11 cellular contexts compared by ENCODE assay signal in the genomic region with DNA sequence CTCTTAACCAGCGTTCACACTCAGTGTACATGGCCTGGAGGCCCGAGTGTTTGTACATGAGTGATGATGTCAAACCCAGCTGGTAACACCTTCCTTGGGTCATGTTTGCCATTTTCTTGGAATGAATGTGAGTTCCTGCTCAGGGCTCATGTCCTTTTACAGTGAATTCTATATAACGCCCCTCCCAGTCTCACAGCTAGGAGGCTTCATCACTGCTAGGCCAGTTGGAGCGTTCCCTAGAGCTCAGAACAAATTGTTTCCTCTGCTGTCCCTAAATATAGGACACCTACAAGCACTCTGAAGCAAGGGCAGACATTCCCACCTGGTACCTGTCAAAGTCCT. TPM values are rescaled to one million over a fixed set of nuclear protein-coding genes. Genes with fewer than 3 reads are reported as not detected.
A peak's percentile ranks its signal among the peaks of the same experiment; 100 is the strongest.
DNase-seq lines count a peak whose midpoint lies in the region; ATAC-seq, FAIRE-seq and TF ChIP-seq lines count a peak whose summit lies in the region.
"Had no signal": no experiment of that assay in that cellular context is flagged by ENCODE, and none has a peak within 500 bp of the region (broad histone marks: within the 10 kb centered on the region; RNA-seq: fewer than 3 reads in every experiment).

No MANE protein-coding gene starts in this region.

- TF ChIP-seq EP300 in esophagus muscularis mucosa (IDR thresholded peaks at IDR 0.05), result peak; percentile 78

- H3K9me3 Mint-ChIP-seq in nephron, result no peaks in the 10 kb centered on the region

- peak; percentile 11 to 20 (median 18) for TF ChIP-seq CTCF in esophagus muscularis mucosa (IDR thresholded peaks at IDR 0.05)
- TF ChIP-seq CTCF in nephron (IDR thresholded peaks at IDR 0.05; ENCODE audit: unreplicated experiment in 3 of 3), result no peak
- no peak for TF ChIP-seq CTCF in pancreas (IDR thresholded peaks at IDR 0.05)

- H3K36me3 ChIP-seq in esophagus muscularis mucosa (peaks cover 0 to 77% (median 34%) of the 10 kb centered on the region in 4 donors), aorta (ENCODE audit: control insufficient read depth in 1 of 2, insufficient read depth in 2 of 2, low read length in 1 of 2) (no peaks in the 10 kb centered on the region), pancreas (peaks cover 0 to 28% (median 0%) of the 10 kb centered on the region in 3 donors)

- peak overlapping the region in 2 of 3 experiments; percentile 22 to 52 for H3K4me3 Mint-ChIP-seq in nephron

- H3K4me3 ChIP-seq in esophagus muscularis mucosa (no peak overlapping the region), aorta (ENCODE audit: low read length in 2 of 2) (no peak overlapping the region), pancreas (no peak overlapping the region)

- no peak for FAIRE-seq in pancreas (lab: Jason Lieb, UNC)

- H3K36me3 Mint-ChIP-seq in nephron (ENCODE audit: low read depth), result peaks cover 52% of the 10 kb centered on the region

- H3K4me1 Mint-ChIP-seq in nephron, result peaks cover 66% of the 10 kb centered on the region

- peak overlapping the region; percentile 44 to 77 (median 74) for H3K27ac Mint-ChIP-seq in nephron

- H3K9me3 ChIP-seq in esophagus muscularis mucosa, result no peaks in the 10 kb centered on the region
- H3K9me3 ChIP-seq in aorta (ENCODE audit: control insufficient read depth, low read length), result no peaks in the 10 kb centered on the region
- H3K9me3 ChIP-seq in pancreas, result no peaks in the 10 kb centered on the region

- no peaks in the 10 kb centered on the region for H3K27me3 ChIP-seq in esophagus muscularis mucosa
- H3K27me3 ChIP-seq in aorta (ENCODE audit: control insufficient read depth in 1 of 2, insufficient read depth in 2 of 2, low read length in 1 of 2), result no peaks in the 10 kb centered on the region
- H3K27me3 ChIP-seq in pancreas, result no peaks in the 10 kb centered on the region

- H3K27ac ChIP-seq in esophagus muscularis mucosa (replicated peaks in 1 of 4) (peak overlapping the region; percentile 81 to 92 (median 88)), aorta (ENCODE audit: low read depth in 1 of 2, low read length in 2 of 2) (peak overlapping the region; percentile 57 to 60), pancreas (peak overlapping the region in 1 of 4 donors; percentile 8)

- peak; percentile 26 for ATAC-seq in Right ventricle myocardium inferior
- peak; percentile 27 for ATAC-seq in aorta (ENCODE audit: low FRiP score)
- ATAC-seq in stimulated activated naive CD8-positive, alpha-beta T cell treated with anti-CD3 and anti-CD28 coated beads, Interleukin-15, Interleukin-2, amounts not matched to agents 100 U/mL and 50 U/mL, for 24 hours, result no peak
- ATAC-seq in pancreas, result no peak
- ATAC-seq in HG03025 (IDR thresholded peaks at IDR 0.05; ENCODE audit: low FRiP score, unreplicated experiment), result no peak

- 24% methylated on average over 4 of the region's 4 CpGs for WGBS in esophagus muscularis mucosa
- 8 to 13% methylated on average over 4 of the region's 4 CpGs for WGBS in aorta, 2 donors
- 78 to 85% methylated on average over 4 of the region's 4 CpGs for WGBS in pancreas, 2 donors

- no peak for TF ChIP-seq POLR2A in esophagus muscularis mucosa (IDR thresholded peaks at IDR 0.05; ENCODE audit: low read depth)

- intact Hi-C loops in Right ventricle myocardium inferior (cut with DNase I), result loop anchor here (5.0 kb wide), 1 partner anchor 105 kb away; no protein-coding TSS in a partner anchor
- intact Hi-C loops in cardiac septum (cut with DNase I), result no loop called here
- intact Hi-C loops in esophagus muscularis mucosa (cut with DNase I), result no loop called here
- intact Hi-C loops in aorta (cut with DNase I), result loop anchor here (5.0 to 10.0 kb wide), 2 partner anchors 55 to 102 kb away; no protein-coding TSS in a partner anchor
- intact Hi-C loops in pancreas (cut with DNase I), result no loop called here

- no peaks in the 10 kb centered on the region for H3K27me3 Mint-ChIP-seq in nephron (ENCODE audit: low read depth)

- H3K4me1 ChIP-seq in esophagus muscularis mucosa (peaks cover 91 to 99% (median 97%) of the 10 kb centered on the region in 4 donors), aorta (ENCODE audit: control insufficient read depth in 1 of 2, insufficient read depth in 2 of 2, low read length in 2 of 2) (peaks cover 0 to 3% of the 10 kb centered on the region in 2 donors), pancreas (peaks cover 27 to 32% (median 28%) of the 10 kb centered on the region in 3 donors)

- DNase-seq in Right ventricle myocardium inferior (ENCODE audit: missing footprints) (no peak), cardiac septum (ENCODE audit: low spot score) (no peak), esophagus muscularis mucosa (ENCODE audit: extremely low spot score) (no peak), aorta (no peak), pancreas (no peak)
- no peak for DNase-seq in stimulated activated naive CD8-positive, alpha-beta T cell treated with anti-CD3 and anti-CD28 coated beads, Interleukin-15, Interleukin-2, amounts not matched to agents 100 U/mL and 50 U/mL, for 24 hours
- DNase-seq: activated gamma-delta T cell; NCI-H187; stimulated activated CD4-positive, alpha-beta T cell treated with anti-CD3 and anti-CD28 coated beads, Interleukin-2, amount 100 ng/mL, for 48 hours had no signal

RNA-seq across cellular contexts. Expression of gene TIMM22, which starts 5.5 kb away (rescaled TPM):
- total RNA-seq in Right ventricle myocardium inferior (17.3 TPM), cardiac septum (17.8 TPM), esophagus muscularis mucosa (10 to 100 TPM; 14.1 to 17.9 (median 15.8) TPM), aorta (1 to 10 TPM; 7.7 to 9.1 TPM), pancreas (1 to 10 TPM; 3.1 to 6.0 (median 4.6) TPM)
- polyA plus RNA-seq in aorta (1 to 10 TPM; 8.4 to 9.1 TPM), pancreas (1 to 10 TPM; 3.9 to 6.5 TPM)

RNA-seq across cellular contexts. Expression of gene NXN, which starts 22.8 kb away (rescaled TPM):
- total RNA-seq in Right ventricle myocardium inferior (18.5 TPM), cardiac septum (14.3 TPM), esophagus muscularis mucosa (10 to 100 TPM; 37.0 to 65.6 (median 49.8) TPM), aorta (10 to 100 TPM; 23.4 to 41.0 TPM), pancreas (10 to 100 TPM; 25.2 to 35.0 (median 30.7) TPM)
- polyA plus RNA-seq in aorta (10 to 100 TPM; 13.0 to 20.4 TPM), pancreas (10 to 100 TPM; 17.4 to 20.9 TPM)

Comparison
In these comparisons a context has a peak if more than half of its experiments do, and no peak if none do; other contexts are left out.
1. intact Hi-C loops: an anchor here in Right ventricle myocardium inferior (5.0 kb wide) and aorta (5.0 to 10.0 kb wide); none called in cardiac septum, esophagus muscularis mucosa and pancreas.
2. ATAC-seq: peak in Right ventricle myocardium inferior (single experiment) and aorta (single experiment); none in stimulated activated naive CD8-positive, alpha-beta T cell treated with anti-CD3 and anti-CD28 coated beads, Interleukin-15, Interleukin-2, amounts not matched to agents 100 U/mL and 50 U/mL, for 24 hours (single experiment), pancreas (0 of 4) and HG03025 (single experiment).
3. CTCF ChIP-seq: peak in esophagus muscularis mucosa (3 of 3); none in nephron (0 of 3) and pancreas (0 of 4).